In the genomic region with DNA sequence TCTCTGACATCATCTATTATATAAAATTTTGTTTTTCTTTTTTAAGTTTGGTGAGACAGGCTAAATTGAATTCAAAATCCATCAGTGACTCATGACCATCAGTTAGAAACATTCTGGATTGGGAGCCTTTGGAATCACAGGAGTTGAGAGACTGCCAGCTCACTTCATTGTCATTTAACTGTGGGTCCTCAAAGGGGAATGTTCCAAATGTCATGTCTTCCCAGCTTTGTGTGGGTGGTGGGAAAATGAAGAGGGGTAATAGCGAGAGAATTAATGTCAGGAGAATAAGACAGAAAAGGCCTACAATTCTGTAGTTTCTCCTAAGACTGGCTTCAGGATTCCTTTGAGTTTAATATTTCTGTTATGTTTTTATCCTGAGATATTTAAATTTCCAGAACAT, we compare ENCODE assay signal across 8 cellular contexts.
"Had no signal": no experiment of that assay in that cellular context is flagged by ENCODE, and none has a peak within 500 bp of the region (broad histone marks: within the 10 kb centered on the region; RNA-seq: fewer than 3 reads in every experiment).

No MANE protein-coding gene starts in this region.

- H3K36me3 ChIP-seq: HAP-1 had no signal

- ATAC-seq: HCT116, K562 had no signal

- FAIRE-seq: K562 had no signal

- H3K9me3 ChIP-seq: HAP-1 had no signal

- H3K27ac ChIP-seq: HL-60 had no signal

- H3K4me3 ChIP-seq: HAP-1, K562 had no signal

- DNase-seq: GOT3, H7, HFFc6, IMR-90 had no signal

- H3K4me1 ChIP-seq: HAP-1 had no signal
